Comparison of ENCODE assay signal across 8 cellular contexts in genomic region chrX:47560831-47561652, GRCh38. TPM values are rescaled to one million over a fixed set of nuclear protein-coding genes. Genes with fewer than 3 reads are reported as not detected.
DNase-seq lines count a peak whose midpoint lies in the region; ATAC-seq, FAIRE-seq and TF ChIP-seq lines count a peak whose summit lies in the region.

Gene ARAF (plus strand): TSS chrX:47561205. CDS start chrX:47562968, 1,763 bp downstream.

- H3K4me1 ChIP-seq in adrenal gland (replicated peaks in 1 of 2): no peaks in the 10 kb centered on the region

- FAIRE-seq in GM12892 (lab: Jason Lieb, UNC): peak; percentile 97

- peaks cover 24% of the 10 kb centered on the region for H3K4me1 Mint-ChIP-seq in type B pancreatic cell (ENCODE audit: unreplicated experiment)

- peak within 1 kb of the TSS; percentile 81 to 99 (median 95) for H3K27ac ChIP-seq in adrenal gland

- ATAC-seq in HG02852 (IDR thresholded peaks at IDR 0.05; ENCODE audit: unreplicated experiment): peak; percentile 84

- peak within 1 kb of the TSS; percentile 97 for H3K4me3 Mint-ChIP-seq in type B pancreatic cell

- peaks cover 0 to 11% of the 10 kb centered on the region in 2 donors for H3K36me3 ChIP-seq in adrenal gland (replicated peaks in 1 of 2)

- TF ChIP-seq POLR2A in GM12892 (IDR thresholded peaks at IDR 0.05; ENCODE audit: low read depth, low read length) (peak; percentile 77), adrenal gland (IDR thresholded peaks at IDR 0.05) (peak; percentile 28 to 40)

- H3K9me3 ChIP-seq in adrenal gland (replicated peaks in 1 of 3): no peaks in the 10 kb centered on the region

- peak; percentile 75 for DNase-seq in GM12892 (ENCODE audit: insufficient read length)
- DNase-seq in NCI-H146 (lab: John Stamatoyannopoulos, UW): peak; percentile 99
- peak; percentile 91 to 98 (median 92) for DNase-seq in T-helper 1 cell
- peak; percentile 97 to 100 (median 99) for DNase-seq in adrenal gland
- peak; percentile 98 for DNase-seq in cardiac septum (ENCODE audit: low spot score)
- peak; percentile 100 for DNase-seq in pons (ENCODE audit: low spot score)
- DNase-seq in type B pancreatic cell (ENCODE audit: extremely low spot score, unreplicated experiment): peak; percentile 93

- no peaks in the 10 kb centered on the region for H3K27me3 Mint-ChIP-seq in type B pancreatic cell

- intact Hi-C loops in adrenal gland (cut with DNase I): loop anchor here in 1 of 2 donors (10.0 kb wide), 1 partner anchor 84 kb away; no protein-coding TSS in a partner anchor
- intact Hi-C loops in cardiac septum (cut with DNase I): no loop called here

- 0 to 39% (median 14%) methylated on average over 6 to 61 of the region's 61 CpGs for WGBS in adrenal gland, 4 donors

- H3K27me3 ChIP-seq in adrenal gland: no peaks in the 10 kb centered on the region

- TF ChIP-seq CTCF in adrenal gland (IDR thresholded peaks at IDR 0.05) (no peak), type B pancreatic cell (conservative IDR thresholded peaks at IDR 0.05) (no peak)

- no peaks in the 10 kb centered on the region for H3K9me3 Mint-ChIP-seq in type B pancreatic cell

- peak within 1 kb of the TSS; percentile 99 for H3K27ac Mint-ChIP-seq in type B pancreatic cell

- H3K4me3 ChIP-seq in adrenal gland: peak within 1 kb of the TSS in 3 of 4 donors; percentile 52 to 63 (median 56)

- H3K36me3 Mint-ChIP-seq in type B pancreatic cell: peaks cover 10% of the 10 kb centered on the region

RNA-seq across cellular contexts. Expression of gene ARAF, which starts in this region (rescaled TPM):
- 23.3 TPM for polyA plus RNA-seq in GM12892 (2012; ENCODE audit: missing spikeins)
- total RNA-seq in adrenal gland (100 to 1,000 TPM in 2 of 8 donors, 10 to 100 TPM in 6; 44.8 to 113 (median 78.1) TPM), cardiac septum (69.9 TPM), type B pancreatic cell (ENCODE audit: low replicate concordance) (56.2 and 60.7 TPM in 2 replicates)
- 10 to 100 TPM; 51.2 to 64.5 (median 59.4) TPM for polyA plus RNA-seq in adrenal gland

Comparison
In these comparisons a context has a peak if more than half of its experiments do, and no peak if none do; other contexts are left out.
1. Peak in every context shown above with its lines: DNase-seq, ATAC-seq, H3K4me3 ChIP-seq and H3K27ac ChIP-seq.